ENCODE assay signal across 2 cellular contexts in the genomic region with DNA sequence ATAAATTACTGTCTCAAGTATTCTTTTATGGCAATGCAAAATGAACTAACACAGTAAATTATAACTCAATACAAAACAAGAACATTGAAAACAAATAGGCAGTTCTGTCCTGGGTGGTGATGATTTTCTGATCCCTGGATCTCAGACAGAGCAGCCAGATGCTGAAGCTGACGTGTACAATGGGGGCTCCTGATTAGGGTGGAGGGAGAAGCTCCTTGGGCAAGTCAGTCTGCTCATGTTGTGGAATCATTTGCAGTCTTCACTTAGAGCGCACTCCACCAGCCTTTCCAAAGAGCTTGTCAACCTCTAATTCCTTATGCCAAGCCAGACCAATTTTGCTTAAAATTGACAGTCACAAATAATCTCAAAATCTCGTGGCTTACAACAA.
TF ChIP-seq lines count a peak whose summit lies in the region.

No MANE protein-coding gene starts in this region.

TF ChIP-seq in IMR-90, 13 proteins besides CTCF, POLR2A, EP300 and RAD21:
- TF ChIP-seq, protein P1, sequence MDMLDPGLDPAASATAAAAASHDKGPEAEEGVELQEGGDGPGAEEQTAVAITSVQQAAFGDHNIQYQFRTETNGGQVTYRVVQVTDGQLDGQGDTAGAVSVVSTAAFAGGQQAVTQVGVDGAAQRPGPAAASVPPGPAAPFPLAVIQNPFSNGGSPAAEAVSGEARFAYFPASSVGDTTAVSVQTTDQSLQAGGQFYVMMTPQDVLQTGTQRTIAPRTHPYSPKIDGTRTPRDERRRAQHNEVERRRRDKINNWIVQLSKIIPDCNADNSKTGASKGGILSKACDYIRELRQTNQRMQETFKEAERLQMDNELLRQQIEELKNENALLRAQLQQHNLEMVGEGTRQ (IDR thresholded peaks at IDR 0.05; ENCODE audit: low read depth, low read length): no peak
- TF ChIP-seq FOS (IDR thresholded peaks at IDR 0.05; ENCODE audit: low read depth, low read length) (no peak), MXI1 (IDR thresholded peaks at IDR 0.05; ENCODE audit: borderline replicate concordance, low read depth, low read length) (no peak), RFX5 (IDR thresholded peaks at IDR 0.05; ENCODE audit: low read depth, low read length) (no peak), RCOR1 (IDR thresholded peaks at IDR 0.05; ENCODE audit: insufficient replicate concordance, low read length) (no peak), SMC3 (IDR thresholded peaks at IDR 0.05; ENCODE audit: low read depth, low read length) (no peak)
- TF ChIP-seq, protein P2, sequence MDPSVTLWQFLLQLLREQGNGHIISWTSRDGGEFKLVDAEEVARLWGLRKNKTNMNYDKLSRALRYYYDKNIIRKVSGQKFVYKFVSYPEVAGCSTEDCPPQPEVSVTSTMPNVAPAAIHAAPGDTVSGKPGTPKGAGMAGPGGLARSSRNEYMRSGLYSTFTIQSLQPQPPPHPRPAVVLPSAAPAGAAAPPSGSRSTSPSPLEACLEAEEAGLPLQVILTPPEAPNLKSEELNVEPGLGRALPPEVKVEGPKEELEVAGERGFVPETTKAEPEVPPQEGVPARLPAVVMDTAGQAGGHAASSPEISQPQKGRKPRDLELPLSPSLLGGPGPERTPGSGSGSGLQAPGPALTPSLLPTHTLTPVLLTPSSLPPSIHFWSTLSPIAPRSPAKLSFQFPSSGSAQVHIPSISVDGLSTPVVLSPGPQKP (IDR thresholded peaks at IDR 0.05; ENCODE audit: borderline replicate concordance, low read depth, low read length): no peak

TF ChIP-seq in GM23338, 12 proteins besides CTCF, POLR2A, EP300 and RAD21:
- TF ChIP-seq ZNF114 (CRISPR knock-in tag; IDR thresholded peaks at IDR 0.05) (no peak), JUNB (IDR thresholded peaks at IDR 0.05; ENCODE audit: unreplicated experiment) (no peak)
- TF ChIP-seq, protein P3, sequence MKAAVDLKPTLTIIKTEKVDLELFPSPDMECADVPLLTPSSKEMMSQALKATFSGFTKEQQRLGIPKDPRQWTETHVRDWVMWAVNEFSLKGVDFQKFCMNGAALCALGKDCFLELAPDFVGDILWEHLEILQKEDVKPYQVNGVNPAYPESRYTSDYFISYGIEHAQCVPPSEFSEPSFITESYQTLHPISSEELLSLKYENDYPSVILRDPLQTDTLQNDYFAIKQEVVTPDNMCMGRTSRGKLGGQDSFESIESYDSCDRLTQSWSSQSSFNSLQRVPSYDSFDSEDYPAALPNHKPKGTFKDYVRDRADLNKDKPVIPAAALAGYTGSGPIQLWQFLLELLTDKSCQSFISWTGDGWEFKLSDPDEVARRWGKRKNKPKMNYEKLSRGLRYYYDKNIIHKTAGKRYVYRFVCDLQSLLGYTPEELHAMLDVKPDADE (IDR thresholded peaks at IDR 0.05): no peak
